ENCODE assay signal across 10 cellular contexts in the genomic region with DNA sequence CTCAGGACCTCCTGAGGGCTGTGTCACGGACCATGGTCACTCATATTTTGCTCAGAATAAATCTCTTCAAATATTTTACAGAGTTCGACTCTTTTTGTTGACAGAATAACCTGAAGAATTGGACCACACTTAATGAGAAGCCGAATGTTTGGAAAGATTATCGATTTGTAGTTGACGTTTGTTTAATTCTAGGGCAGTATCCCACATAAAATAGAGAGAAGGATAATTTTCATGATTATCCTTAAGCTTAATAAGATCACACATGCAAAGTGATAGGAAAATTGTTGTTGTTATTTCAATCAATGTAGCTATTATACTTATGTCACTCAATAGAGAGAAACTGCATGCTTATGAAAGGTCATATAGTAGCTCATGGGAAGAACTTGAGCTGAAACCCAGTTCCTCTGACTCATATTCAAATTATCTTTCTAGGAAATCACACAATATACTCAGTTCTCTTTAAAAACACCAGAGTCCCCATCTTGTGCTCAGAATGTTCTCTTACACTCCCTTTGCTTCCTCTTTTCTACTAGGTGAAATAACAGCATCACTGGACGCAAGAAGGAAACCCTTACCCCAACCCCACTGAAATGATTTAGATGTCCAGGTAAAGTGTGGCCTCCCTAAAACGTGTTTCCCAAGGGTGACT.
DNase-seq lines count a peak whose midpoint lies in the region; ATAC-seq, FAIRE-seq and TF ChIP-seq lines count a peak whose summit lies in the region.
"Had no signal": no experiment of that assay in that cellular context is flagged by ENCODE, and none has a peak within 500 bp of the region (broad histone marks: within the 10 kb centered on the region; RNA-seq: fewer than 3 reads in every experiment).

No MANE protein-coding gene starts in this region.

- no peak for TF ChIP-seq POLR2A in ovary (IDR thresholded peaks at IDR 0.05)

- H3K27ac ChIP-seq in neutrophil (peak overlapping the region; percentile 11), ovary (no peak overlapping the region)
- H3K27ac ChIP-seq: esophagus muscularis mucosa had no signal

- no peak overlapping the region for H3K4me3 ChIP-seq in neutrophil (ENCODE audit: low read depth in 1 of 2, low read length in 1 of 2)
- H3K4me3 ChIP-seq in ovary: no peak overlapping the region
- H3K4me3 ChIP-seq: esophagus muscularis mucosa, K562 had no signal

- intact Hi-C loops in ovary (cut with DNase I): no loop called here

- H3K36me3 ChIP-seq in neutrophil (no peaks in the 10 kb centered on the region), ovary (no peaks in the 10 kb centered on the region)
- H3K36me3 ChIP-seq: esophagus muscularis mucosa had no signal

- no peaks in the 10 kb centered on the region for H3K27me3 ChIP-seq in neutrophil
- H3K27me3 ChIP-seq in ovary: no peaks in the 10 kb centered on the region
- H3K27me3 ChIP-seq: esophagus muscularis mucosa had no signal

- peak; percentile 76 for ATAC-seq in HG02870 (IDR thresholded peaks at IDR 0.05; ENCODE audit: unreplicated experiment)
- ATAC-seq: K562 had no signal

- TF ChIP-seq CTCF in neutrophil (IDR thresholded peaks at IDR 0.05) (no peak), ovary (IDR thresholded peaks at IDR 0.05) (no peak)

- 79 to 86% (median 84%) methylated on average over 7 of the region's 7 CpGs for WGBS in ovary, 3 donors

- DNase-seq in GM19239 (ENCODE audit: insufficient read length, low spot score) (no peak), NCI-H460 (ENCODE audit: extremely low read depth, low read depth) (peak; percentile 15), ovary (no peak), activated T-cell treated with anti-CD3 and anti-CD28 coated beads for 4 hours (no peak), cerebellum (ENCODE audit: low spot score) (no peak)
- DNase-seq: SHP77 had no signal

- peak; percentile 18 for FAIRE-seq in GM19239 (lab: Jason Lieb, UNC)
- FAIRE-seq: K562 had no signal

- no peaks in the 10 kb centered on the region for H3K9me3 ChIP-seq in neutrophil
- H3K9me3 ChIP-seq in ovary: peaks cover 0 to 3% of the 10 kb centered on the region in 2 donors
- H3K9me3 ChIP-seq: esophagus muscularis mucosa had no signal

- TF ChIP-seq EP300 in ovary (IDR thresholded peaks at IDR 0.05): no peak

- H3K4me1 ChIP-seq in neutrophil (ENCODE audit: control insufficient read depth in 1 of 2, insufficient read depth in 1 of 2, low read depth in 1 of 2, low read length in 1 of 2) (peaks cover 4 to 5% of the 10 kb centered on the region in 2 experiments), ovary (ENCODE audit: insufficient read depth) (no peaks in the 10 kb centered on the region)
- H3K4me1 ChIP-seq: esophagus muscularis mucosa had no signal
